In the genomic region with DNA sequence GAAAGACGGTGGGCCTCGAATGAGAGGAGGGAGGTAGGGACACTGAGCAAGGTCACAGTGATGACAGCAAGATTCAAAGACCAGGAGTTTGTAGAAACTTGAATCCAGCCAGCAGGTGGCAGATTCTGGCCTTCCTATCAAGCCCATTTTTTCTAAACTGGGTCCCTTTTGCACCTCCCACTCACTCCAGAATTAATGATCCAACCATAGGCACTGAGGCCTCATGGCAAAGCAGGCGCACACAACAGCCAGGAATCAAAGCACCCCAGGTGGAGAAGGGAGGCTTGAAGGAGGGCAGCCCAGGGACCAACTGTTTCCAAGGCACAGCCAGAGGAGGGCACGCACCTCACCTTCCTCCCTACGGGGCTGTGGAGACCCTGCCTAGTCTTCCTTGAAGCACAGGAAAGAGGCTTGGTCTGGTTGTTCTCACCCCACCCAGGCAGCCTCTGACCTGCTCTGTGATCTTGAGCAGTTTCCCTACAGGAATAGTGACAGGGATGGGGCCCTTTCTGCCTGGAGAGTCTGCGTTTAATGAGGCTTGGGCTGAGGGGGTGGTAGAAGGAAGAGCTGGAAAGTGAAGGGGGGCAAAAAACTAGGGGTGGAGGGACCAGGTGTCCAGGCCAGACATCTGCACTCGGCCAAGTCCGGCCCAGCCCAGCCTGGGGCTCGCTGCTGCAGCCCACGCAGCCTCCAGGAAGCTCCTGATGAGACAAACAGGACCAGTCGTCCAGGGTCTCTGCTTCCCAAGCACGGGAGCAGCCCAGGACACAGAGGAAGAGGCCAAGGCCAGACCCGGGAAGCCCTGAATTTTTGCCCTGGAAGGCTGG, we compare ENCODE assay signal across 8 cellular contexts.
DNase-seq lines count a peak whose midpoint lies in the region; ATAC-seq and TF ChIP-seq lines count a peak whose summit lies in the region.

No MANE protein-coding gene starts in this region.

- ATAC-seq in GM19035 (IDR thresholded peaks at IDR 0.05; ENCODE audit: unreplicated experiment), result no peak

- no peak overlapping the region for H3K4me3 ChIP-seq in brain microvascular endothelial cell (ENCODE audit: low read depth, low read length)

- in situ Hi-C loops in brain microvascular endothelial cell (cut with HindIII; ENCODE audit: low pct_ligation_motif_present, low sequenced_read_pairs), result no loop called here

- TF ChIP-seq CTCF in 22Rv1 (IDR thresholded peaks at IDR 0.05) (peak; percentile 40), brain microvascular endothelial cell (IDR thresholded peaks at IDR 0.05; ENCODE audit: low read depth, low read length, missing control alignments) (peak; percentile 63)

- DNase-seq in EL, result peak; percentile 44
- peak; percentile 18 for DNase-seq in NCI-H460 (ENCODE audit: extremely low read depth, low read depth)
- peak; percentile 39 for DNase-seq in brain microvascular endothelial cell
- DNase-seq in inferior parietal cortex (ENCODE audit: extremely low spot score), result peak; percentile 81
- DNase-seq in stimulated activated CD4-positive, alpha-beta T cell treated with anti-CD3 and anti-CD28 coated beads, Interleukin-2, amount 100 ng/mL, for 24 hours, result peak; percentile 14 to 33
- no peak for DNase-seq in activated effector memory CD4-positive, alpha-beta T cell treated with anti-CD3 and anti-CD28 coated beads, Interleukin-2, amount 50 U/mL, for 16 hours

- H3K36me3 ChIP-seq in brain microvascular endothelial cell (replicated peaks), result no peaks in the 10 kb centered on the region

- no peak overlapping the region for H3K27ac ChIP-seq in 22Rv1
- H3K27ac ChIP-seq in brain microvascular endothelial cell, result no peak overlapping the region

- peaks cover 2% of the 10 kb centered on the region for H3K27me3 ChIP-seq in brain microvascular endothelial cell (replicated peaks)
